ENCODE assay signal across 32 cellular contexts in genomic region chr7:85924062-85924461, GRCh38.
"Had no signal": no experiment of that assay in that cellular context is flagged by ENCODE, and none has a peak within 500 bp of the region (broad histone marks: within the 10 kb centered on the region; RNA-seq: fewer than 3 reads in every experiment).

No MANE protein-coding gene starts in this region.

- H2AFZ ChIP-seq: hepatocyte had no signal

- H3K4me2 ChIP-seq: hepatocyte had no signal

- H3K9me3 Mint-ChIP-seq: activated B cell treated with CpG ODN at 0.5 μM for 24 hours; activated naive CD4-positive, alpha-beta T cell treated with anti-CD3 and anti-CD28 coated beads, Interleukin-2, amount 50 U/mL, for 24 hours; T-helper 2 cell treated with Interferon-gamma antibody and Interleukin-4, amounts not matched to agents 5 μg/mL and 100 μg/mL, for 36 hours had no signal

- H3K36me3 ChIP-seq: adrenal gland, colonic mucosa, esophagus squamous epithelium, gastroesophageal sphincter, heart right ventricle, WERI-Rb-1 had no signal

- DNase-seq: activated B cell treated with CpG ODN at 0.5 μM for 24 hours; activated CD4-positive, alpha-beta T cell treated with anti-CD3 and anti-CD28 coated beads for 48 hours; activated CD4-positive, alpha-beta T cell treated with anti-CD3 and anti-CD28 coated beads, Interleukin-2, amount 50 U/mL, for 1 hour; activated CD4-positive, alpha-beta T cell treated with anti-CD3 and anti-CD28 coated beads, Interleukin-2, amount 50 U/mL, for 48 hours; activated CD8-positive, alpha-beta memory T cell treated with anti-CD3 and anti-CD28 coated beads for 24 hours; activated CD8-positive, alpha-beta T cell treated with anti-CD3 and anti-CD28 coated beads for 36 hours; activated effector memory CD4-positive, alpha-beta T cell treated with Interleukin-2 at 50 U/mL for 16 hours; activated gamma-delta T cell treated with Interleukin-2 at 50 U/mL for 16 hours; activated naive CD4-positive, alpha-beta T cell treated with Interleukin-2 at 50 U/mL for 16 hours; activated naive CD8-positive, alpha-beta T cell treated with anti-CD3 and anti-CD28 coated beads for 36 hours; activated naive CD8-positive, alpha-beta T cell treated with anti-CD3 and anti-CD28 coated beads, Interleukin-2, amount 50 U/mL, for 24 hours; activated T-cell treated with anti-CD3 and anti-CD28 coated beads, Interleukin-2, amount 50 U/mL, for 4 hours; adrenal gland; amygdala; aorta; body of pancreas; caudate nucleus; cerebellar nuclear complex; colonic mucosa; effector CD8-positive, alpha-beta T cell; esophagus squamous epithelium; foreskin melanocyte; heart right ventricle; T1000; WERI-Rb-1 had no signal

- H3K27me3 Mint-ChIP-seq: activated B cell treated with CpG ODN at 0.5 μM for 24 hours; activated CD8-positive, alpha-beta T cell treated with anti-CD3 and anti-CD28 coated beads for 36 hours; activated naive CD4-positive, alpha-beta T cell treated with anti-CD3 and anti-CD28 coated beads, Interleukin-2, amount 50 U/mL, for 24 hours; activated naive CD8-positive, alpha-beta T cell treated with anti-CD3 and anti-CD28 coated beads for 36 hours; activated naive CD8-positive, alpha-beta T cell treated with anti-CD3 and anti-CD28 coated beads, Interleukin-2, amount 50 U/mL, for 24 hours; activated T-helper 17 cell treated with anti-CD3 and anti-CD28 coated beads, Interleukin-2, amount 50 U/mL, for 72 hours had no signal

- H3K27me3 ChIP-seq: adrenal gland, body of pancreas, colonic mucosa, esophagus squamous epithelium, gastroesophageal sphincter, heart right ventricle, hepatocyte had no signal

- H3K4me1 ChIP-seq: adrenal gland, body of pancreas, colonic mucosa, esophagus squamous epithelium, gastroesophageal sphincter, heart right ventricle had no signal

- H3K27ac Mint-ChIP-seq: activated B cell treated with CpG ODN at 0.5 μM for 24 hours; activated CD8-positive, alpha-beta T cell treated with anti-CD3 and anti-CD28 coated beads for 36 hours; activated naive CD4-positive, alpha-beta T cell treated with anti-CD3 and anti-CD28 coated beads, Interleukin-2, amount 50 U/mL, for 24 hours; activated naive CD8-positive, alpha-beta T cell treated with anti-CD3 and anti-CD28 coated beads for 36 hours; activated naive CD8-positive, alpha-beta T cell treated with anti-CD3 and anti-CD28 coated beads, Interleukin-2, amount 50 U/mL, for 24 hours; activated T-helper 17 cell treated with anti-CD3 and anti-CD28 coated beads, Interleukin-2, amount 50 U/mL, for 72 hours; T-helper 2 cell treated with Interferon-gamma antibody and Interleukin-4, amounts not matched to agents 5 μg/mL and 100 μg/mL, for 36 hours had no signal

- H3K9me3 ChIP-seq: adrenal gland, body of pancreas, colonic mucosa, esophagus squamous epithelium, gastroesophageal sphincter, heart right ventricle had no signal

- H3K4me3 ChIP-seq: adrenal gland, body of pancreas, colonic mucosa, esophagus squamous epithelium, gastroesophageal sphincter, heart right ventricle, hepatocyte had no signal

- H3K27ac ChIP-seq: adrenal gland, body of pancreas, colonic mucosa, epithelial cell of prostate, esophagus squamous epithelium, gastroesophageal sphincter, heart right ventricle, hepatocyte, WERI-Rb-1 had no signal

- H3K4me3 Mint-ChIP-seq: activated B cell treated with CpG ODN at 0.5 μM for 24 hours; activated CD8-positive, alpha-beta T cell treated with anti-CD3 and anti-CD28 coated beads for 36 hours; activated naive CD4-positive, alpha-beta T cell treated with anti-CD3 and anti-CD28 coated beads, Interleukin-2, amount 50 U/mL, for 24 hours; activated naive CD8-positive, alpha-beta T cell treated with anti-CD3 and anti-CD28 coated beads for 36 hours; activated naive CD8-positive, alpha-beta T cell treated with anti-CD3 and anti-CD28 coated beads, Interleukin-2, amount 50 U/mL, for 24 hours; activated T-cell treated with anti-CD3 and anti-CD28 coated beads, Interleukin-2, amount 50 U/mL, for 4 hours; activated T-helper 17 cell treated with anti-CD3 and anti-CD28 coated beads, Interleukin-2, amount 50 U/mL, for 72 hours; T-helper 2 cell treated with Interferon-gamma antibody and Interleukin-4, amounts not matched to agents 5 μg/mL and 100 μg/mL, for 36 hours had no signal

- ATAC-seq: activated CD4-positive, CD25-positive, alpha-beta regulatory T cell treated with anti-CD3 and anti-CD28 coated beads, Interleukin-2, amount 50 U/mL, for 24 hours; activated CD8-positive, alpha-beta T cell treated with anti-CD3 and anti-CD28 coated beads for 36 hours; activated naive CD8-positive, alpha-beta T cell treated with anti-CD3 and anti-CD28 coated beads, Interleukin-2, amount 50 U/mL, for 24 hours; activated T-cell treated with anti-CD3 and anti-CD28 coated beads, Interleukin-2, amount 50 U/mL, for 4 hours; activated T-helper 17 cell treated with anti-CD3 and anti-CD28 coated beads, Interleukin-2, amount 50 U/mL, for 72 hours; body of pancreas; gastroesophageal sphincter; heart right ventricle had no signal

- H3K4me1 Mint-ChIP-seq: activated B cell treated with CpG ODN at 0.5 μM for 24 hours; activated naive CD4-positive, alpha-beta T cell treated with anti-CD3 and anti-CD28 coated beads, Interleukin-2, amount 50 U/mL, for 24 hours; activated naive CD8-positive, alpha-beta T cell treated with anti-CD3 and anti-CD28 coated beads for 36 hours; activated naive CD8-positive, alpha-beta T cell treated with anti-CD3 and anti-CD28 coated beads, Interleukin-2, amount 50 U/mL, for 24 hours; activated T-helper 17 cell treated with anti-CD3 and anti-CD28 coated beads, Interleukin-2, amount 50 U/mL, for 72 hours had no signal

- H3K79me2 ChIP-seq: hepatocyte had no signal

- H3K36me3 Mint-ChIP-seq: activated naive CD4-positive, alpha-beta T cell treated with anti-CD3 and anti-CD28 coated beads, Interleukin-2, amount 50 U/mL, for 24 hours; activated naive CD8-positive, alpha-beta T cell treated with anti-CD3 and anti-CD28 coated beads for 36 hours had no signal
